8 cellular contexts compared by ENCODE assay signal in genomic region chr7:34928052-34928451, GRCh38.
A peak's percentile ranks its signal among the peaks of the same experiment; 100 is the strongest.
DNase-seq lines count a peak whose midpoint lies in the region; ATAC-seq and TF ChIP-seq lines count a peak whose summit lies in the region.

No MANE protein-coding gene starts in this region.

- no peak overlapping the region for H3K4me3 ChIP-seq in IMR-90 (ENCODE audit: insufficient read depth, low read depth, low read length)
- no peak overlapping the region for H3K4me3 ChIP-seq in esophagus muscularis mucosa

- H3K36me3 ChIP-seq in IMR-90 (ENCODE audit: control insufficient read depth, insufficient read depth, low read length) = no peaks in the 10 kb centered on the region
- H3K36me3 ChIP-seq in esophagus muscularis mucosa = peaks cover 0 to 13% (median 3%) of the 10 kb centered on the region in 4 donors

- no peak for TF ChIP-seq RAD21 in IMR-90 (IDR thresholded peaks at IDR 0.05; ENCODE audit: low read length)

- in situ Hi-C loops in IMR-90 (cut with MboI; ENCODE audit: low sequenced_read_pairs) = no loop called here

- H3K27ac Mint-ChIP-seq in activated CD4-positive, alpha-beta T cell treated with anti-CD3 and anti-CD28 coated beads, Interleukin-2, amount 10 ng/mL, durations not matched to agents 24 days and 14 days = no peak overlapping the region

- H4K5ac ChIP-seq in IMR-90 (ENCODE audit: low read depth, low read length) = no peak overlapping the region

- TF ChIP-seq POLR2A in IMR-90 (IDR thresholded peaks at IDR 0.05; ENCODE audit: low read depth, low read length) = no peak
- no peak for TF ChIP-seq POLR2A in esophagus muscularis mucosa (IDR thresholded peaks at IDR 0.05; ENCODE audit: low read depth)

- no peak overlapping the region for H3K9ac ChIP-seq in IMR-90 (ENCODE audit: low read depth, low read length)

- H3K9me3 ChIP-seq in IMR-90 (ENCODE audit: control insufficient read depth, insufficient read depth, low read length) (no peaks in the 10 kb centered on the region), esophagus muscularis mucosa (peaks cover 0 to 5% (median 2%) of the 10 kb centered on the region in 4 donors)

- no peak overlapping the region for H3K4me2 ChIP-seq in IMR-90 (ENCODE audit: low read depth, low read length)

- DNase-seq in GM04504 (ENCODE audit: low read depth) = peak; percentile 1
- no peak for DNase-seq in IMR-90
- DNase-seq in activated CD4-positive, alpha-beta T cell treated with anti-CD3 and anti-CD28 coated beads, Interleukin-2, amount 10 ng/mL, durations not matched to agents 24 days and 14 days = peak; percentile 76
- DNase-seq in esophagus muscularis mucosa (ENCODE audit: extremely low spot score) = no peak
- DNase-seq in pons (ENCODE audit: low spot score) = peak; percentile 75
- DNase-seq in DMS153 (lab: John Stamatoyannopoulos, UW) = no peak

- H3K4me1 ChIP-seq in IMR-90 (ENCODE audit: control insufficient read depth, insufficient read depth, low read length) (no peaks in the 10 kb centered on the region), esophagus muscularis mucosa (no peaks in the 10 kb centered on the region)

- TF ChIP-seq CTCF in IMR-90 (conservative IDR thresholded peaks at IDR 0.05; ENCODE audit: low read depth, low read length) (peak; percentile 29; the same call in 1 of the 2 replicates), esophagus muscularis mucosa (IDR thresholded peaks at IDR 0.05) (peak in 2 of 3 experiments; percentile 26 to 49)

- H2AK9ac ChIP-seq in IMR-90 (replicated peaks; ENCODE audit: low read depth, low read length, poor library complexity) = no peak overlapping the region

- H3K4ac ChIP-seq in IMR-90 (ENCODE audit: low read depth, low read length) = no peak overlapping the region

- no peak overlapping the region for H2AFZ ChIP-seq in IMR-90 (replicated peaks; ENCODE audit: low read length, poor library complexity)

- no peak overlapping the region for H3K56ac ChIP-seq in IMR-90 (ENCODE audit: extremely low read depth, insufficient read depth, low read length)

- H3K27ac ChIP-seq in IMR-90 (ENCODE audit: insufficient read depth, low read length) (no peak overlapping the region), esophagus muscularis mucosa (replicated peaks in 1 of 4) (no peak overlapping the region)

- no peak overlapping the region for H2AK5ac ChIP-seq in IMR-90 (ENCODE audit: low read depth, low read length)

- CTCF ChIA-PET in IMR-90 (lab: Yijun Ruan, JAX) = interaction anchor here (0.6 to 1.1 kb wide), 3 partner anchors 24 to 804 kb away, joined by 3 read pairs; no protein-coding TSS in a partner anchor

- H3K27me3 ChIP-seq in IMR-90 (ENCODE audit: control insufficient read depth, insufficient read depth, low read length) = no peaks in the 10 kb centered on the region
- no peaks in the 10 kb centered on the region for H3K27me3 ChIP-seq in esophagus muscularis mucosa

- WGBS in IMR-90 (ENCODE audit: extremely low coverage in 2 of 2, insufficient read length in 1 of 2), 2 experiments = 40% methylated on average over 1 of the region's 5 CpGs; no CpG with 5 or more reads in 1 of the 2 experiments
- 51% methylated on average over 5 of the region's 5 CpGs for WGBS in esophagus muscularis mucosa

- H3K23ac ChIP-seq in IMR-90 (ENCODE audit: low read depth, low read length) = no peak overlapping the region

- H3K18ac ChIP-seq in IMR-90 (ENCODE audit: low read depth, low read length) = no peak overlapping the region

- intact Hi-C loops in IMR-90 (cut with micrococcal nuclease) (no loop called here), esophagus muscularis mucosa (cut with DNase I) (no loop called here)
- intact Hi-C loops in activated CD4-positive, alpha-beta T cell treated with anti-CD3 and anti-CD28 coated beads, Interleukin-2, amount 10 ng/mL, durations not matched to agents 24 days and 14 days (cut with micrococcal nuclease) = no loop called here

- ATAC-seq in GM21526 (IDR thresholded peaks at IDR 0.05; ENCODE audit: low FRiP score, unreplicated experiment) = peak; percentile 78
- ATAC-seq in IMR-90 (ENCODE audit: low read depth) = no peak
- ATAC-seq in HG03378 (IDR thresholded peaks at IDR 0.05; ENCODE audit: unreplicated experiment) = no peak

- no peak overlapping the region for H2BK120ac ChIP-seq in IMR-90 (ENCODE audit: low read depth, low read length)

- H3K9me1 ChIP-seq in IMR-90 (ENCODE audit: insufficient read depth, low read length) = no peaks in the 10 kb centered on the region

- no TSS peak for BruUV-seq in IMR-90 (replicated peaks; lab: Mats Ljungman, UMichigan)

- H2BK15ac ChIP-seq in IMR-90 (ENCODE audit: low read depth, low read length) = no peak overlapping the region

- peaks cover 4% of the 10 kb centered on the region for H3K36me3 Mint-ChIP-seq in activated CD4-positive, alpha-beta T cell treated with anti-CD3 and anti-CD28 coated beads, Interleukin-2, amount 10 ng/mL, durations not matched to agents 24 days and 14 days (ENCODE audit: low read depth)

- no peak overlapping the region for H3K14ac ChIP-seq in IMR-90 (replicated peaks; ENCODE audit: low read depth, low read length)

- H4K91ac ChIP-seq in IMR-90 (ENCODE audit: insufficient read depth, low read depth, low read length) = no peak overlapping the region

- no peak overlapping the region for H2BK5ac ChIP-seq in IMR-90 (ENCODE audit: low read depth, low read length, poor library complexity, severe bottlenecking)

- no peaks in the 10 kb centered on the region for H3K9me3 Mint-ChIP-seq in activated CD4-positive, alpha-beta T cell treated with anti-CD3 and anti-CD28 coated beads, Interleukin-2, amount 10 ng/mL, durations not matched to agents 24 days and 14 days

- H3K27me3 Mint-ChIP-seq in activated CD4-positive, alpha-beta T cell treated with anti-CD3 and anti-CD28 coated beads, Interleukin-2, amount 10 ng/mL, durations not matched to agents 24 days and 14 days = peaks cover 5% of the 10 kb centered on the region

- dilution Hi-C loops in IMR-90 (cut with HindIII; ENCODE audit: low sequenced_read_pairs, unreplicated experiment) = no loop called here

- TF ChIP-seq EP300 in esophagus muscularis mucosa (IDR thresholded peaks at IDR 0.05) = no peak

- H2BK20ac ChIP-seq in IMR-90 (ENCODE audit: low read depth, low read length) = no peak overlapping the region

- H4K8ac ChIP-seq in IMR-90 (ENCODE audit: low read depth in 2 of 2, low read length in 2 of 2) = no peak overlapping the region

- no peaks in the 10 kb centered on the region for H3K79me1 ChIP-seq in IMR-90 (ENCODE audit: low read depth in 1 of 2, low read length in 2 of 2)

- H4K20me1 ChIP-seq in IMR-90 (ENCODE audit: insufficient read depth, low read length) = no peaks in the 10 kb centered on the region

- H3K4me1 Mint-ChIP-seq in activated CD4-positive, alpha-beta T cell treated with anti-CD3 and anti-CD28 coated beads, Interleukin-2, amount 10 ng/mL, durations not matched to agents 24 days and 14 days = no peaks in the 10 kb centered on the region

- H3K4me3 Mint-ChIP-seq in activated CD4-positive, alpha-beta T cell treated with anti-CD3 and anti-CD28 coated beads, Interleukin-2, amount 10 ng/mL, durations not matched to agents 24 days and 14 days = no peak overlapping the region

- POLR2A ChIA-PET in IMR-90 (lab: Charles Lee; ENCODE audit: unreplicated experiment) = no interaction called here

TF ChIP-seq in IMR-90, 13 proteins besides CTCF, POLR2A, EP300 and RAD21:
- TF ChIP-seq MAFK (IDR thresholded peaks at IDR 0.05; ENCODE audit: low read depth, low read length) (no peak), MAZ (IDR thresholded peaks at IDR 0.05; ENCODE audit: borderline replicate concordance, low read depth, low read length) (no peak), MXI1 (IDR thresholded peaks at IDR 0.05; ENCODE audit: borderline replicate concordance, low read depth, low read length) (no peak), RFX5 (IDR thresholded peaks at IDR 0.05; ENCODE audit: low read depth, low read length) (no peak), CEBPB (IDR thresholded peaks at IDR 0.05; ENCODE audit: low read depth, low read length) (no peak), BHLHE40 (IDR thresholded peaks at IDR 0.05; ENCODE audit: low read depth, low read length) (no peak), FOS (IDR thresholded peaks at IDR 0.05; ENCODE audit: low read depth, low read length) (no peak), RCOR1 (IDR thresholded peaks at IDR 0.05; ENCODE audit: insufficient replicate concordance, low read length) (no peak), ELK1 (IDR thresholded peaks at IDR 0.05; ENCODE audit: borderline replicate concordance, low read depth, low read length) (no peak), NFE2L2 (IDR thresholded peaks at IDR 0.05; ENCODE audit: low read depth, low read length) (no peak), USF2 (IDR thresholded peaks at IDR 0.05; ENCODE audit: low read depth, low read length) (no peak), CHD1 (IDR thresholded peaks at IDR 0.05; ENCODE audit: low read depth, low read length) (no peak), SMC3 (IDR thresholded peaks at IDR 0.05; ENCODE audit: low read depth, low read length) (no peak)

Comparison
In these comparisons a context has a peak if more than half of its experiments do, and no peak if none do; other contexts are left out.
1. DNase-seq: peak in GM04504 (single experiment), activated CD4-positive, alpha-beta T cell treated with anti-CD3 and anti-CD28 coated beads, Interleukin-2, amount 10 ng/mL, durations not matched to agents 24 days and 14 days (single experiment) and pons (single experiment); none in IMR-90 (single experiment), esophagus muscularis mucosa (single experiment) and DMS153 (single experiment).